Comparison of ENCODE assay signal across 17 cellular contexts in the genomic region with DNA sequence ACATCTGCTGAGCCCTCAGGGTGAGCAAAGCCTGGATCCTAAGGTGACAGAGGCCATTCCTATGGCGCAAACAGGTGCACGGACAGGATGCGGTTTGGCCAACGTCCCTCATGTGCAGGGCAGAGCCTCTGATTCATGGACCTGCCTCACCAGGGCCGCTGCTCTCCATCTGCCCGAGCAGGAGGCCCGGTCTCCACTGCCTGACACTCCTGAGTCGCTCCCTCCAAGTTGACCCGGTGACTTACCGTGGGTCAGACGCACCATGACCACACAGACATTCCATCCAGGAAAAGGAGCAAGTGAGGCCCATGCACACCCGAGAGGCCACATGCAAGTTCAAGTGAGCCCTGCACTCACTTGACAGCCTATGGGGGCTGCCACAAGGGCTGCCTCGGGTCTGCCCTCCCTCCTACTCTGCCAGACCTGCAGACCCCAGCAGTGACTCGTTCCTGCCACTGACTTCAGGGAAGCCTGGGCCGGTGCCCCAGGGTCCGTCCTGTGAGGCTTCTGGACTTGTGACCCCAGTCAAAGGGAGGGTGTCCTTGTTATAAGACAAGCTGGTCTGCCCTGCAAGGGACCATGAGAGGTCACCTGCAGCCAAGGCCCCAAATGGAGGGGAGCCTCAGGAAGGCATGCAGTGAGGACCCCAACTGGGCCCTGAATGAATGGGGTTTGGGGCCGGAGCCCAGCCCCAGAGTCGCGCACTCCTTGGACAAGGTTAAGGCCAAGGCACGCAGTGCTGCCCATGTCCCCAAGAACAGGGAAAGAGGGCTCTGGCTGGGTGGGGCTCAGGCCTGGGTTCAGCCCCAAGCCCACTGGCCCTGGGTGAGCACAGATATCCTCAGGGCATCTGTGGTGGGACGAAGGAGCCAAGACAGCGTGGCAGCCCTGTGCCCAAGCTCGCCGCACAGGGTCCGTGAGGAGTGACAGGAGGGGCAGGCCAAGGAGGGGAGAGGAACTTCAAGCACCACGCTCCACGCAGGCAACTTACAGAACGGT.
"Had no signal": no experiment of that assay in that cellular context is flagged by ENCODE, and none has a peak within 500 bp of the region (broad histone marks: within the 10 kb centered on the region; RNA-seq: fewer than 3 reads in every experiment).

No MANE protein-coding gene starts in this region.

- H3K4me3 ChIP-seq: adrenal gland, coronary artery, tibial artery, uterus had no signal

- H3K36me3 ChIP-seq: uterus had no signal

- H3K9me3 Mint-ChIP-seq: activated T-helper 1 cell treated with anti-CD3 and anti-CD28 coated beads, Interleukin-12 subunit alpha, Interleukin-12 subunit beta, Interleukin-2, Interleukin-4 antibody, amounts not matched to agents 30 ng/mL and 10 ng/mL and 1 ng/mL, durations not matched to agents 14 hours and 24 hours and 36 hours; T-helper 1 cell treated with Interleukin-12 subunit alpha and Interleukin-12 subunit beta and Interleukin-4 antibody, amounts not matched to agents 30 μg/mL and 1 μg/mL, for 36 hours had no signal

- H2AFZ ChIP-seq: parathyroid adenoma had no signal

- ATAC-seq: activated CD8-positive, alpha-beta T cell treated with anti-CD3 and anti-CD28 coated beads for 36 hours; left cardiac atrium had no signal

- H3K27me3 Mint-ChIP-seq: activated CD8-positive, alpha-beta T cell treated with anti-CD3 and anti-CD28 coated beads for 36 hours; naive B cell had no signal

- H3K27me3 ChIP-seq: adrenal gland, tibial artery, uterus had no signal

- H3K27ac ChIP-seq: adrenal gland, coronary artery, parathyroid adenoma, tibial artery, uterus had no signal

- H3K4me1 ChIP-seq: parathyroid adenoma, tibial artery, uterus had no signal

- H3K9me3 ChIP-seq: adrenal gland had no signal

- DNase-seq: activated CD4-positive, alpha-beta T cell treated with anti-CD3 and anti-CD28 coated beads for 48 hours; activated CD8-positive, alpha-beta T cell treated with anti-CD3 and anti-CD28 coated beads for 36 hours; effector CD4-positive, alpha-beta T cell; foreskin melanocyte; left cardiac atrium; mammary epithelial cell; naive B cell; stimulated activated CD4-positive, alpha-beta T cell treated with anti-CD3 and anti-CD28 coated beads, Interleukin-15, amount 100 ng/mL, for 24 hours; stimulated activated CD4-positive, alpha-beta T cell treated with anti-CD3 and anti-CD28 coated beads, Interleukin-4, amount 100 ng/mL, for 1 hour; stimulated activated naive CD4-positive, alpha-beta T cell; tibial artery; uterus had no signal

- H3K27ac Mint-ChIP-seq: activated CD8-positive, alpha-beta T cell treated with anti-CD3 and anti-CD28 coated beads for 36 hours; activated T-helper 1 cell treated with anti-CD3 and anti-CD28 coated beads, Interleukin-12 subunit alpha, Interleukin-12 subunit beta, Interleukin-2, Interleukin-4 antibody, amounts not matched to agents 30 ng/mL and 10 ng/mL and 1 ng/mL, durations not matched to agents 14 hours and 24 hours and 36 hours; naive B cell; T-helper 1 cell treated with Interleukin-12 subunit alpha and Interleukin-12 subunit beta and Interleukin-4 antibody, amounts not matched to agents 30 μg/mL and 1 μg/mL, for 36 hours had no signal

- H3K9ac ChIP-seq: parathyroid adenoma had no signal

- H3K4me3 Mint-ChIP-seq: activated CD8-positive, alpha-beta T cell treated with anti-CD3 and anti-CD28 coated beads for 36 hours; activated T-helper 1 cell treated with anti-CD3 and anti-CD28 coated beads, Interleukin-12 subunit alpha, Interleukin-12 subunit beta, Interleukin-2, Interleukin-4 antibody, amounts not matched to agents 30 ng/mL and 10 ng/mL and 1 ng/mL, durations not matched to agents 14 hours and 24 hours and 36 hours; naive B cell; T-helper 1 cell treated with Interleukin-12 subunit alpha and Interleukin-12 subunit beta and Interleukin-4 antibody, amounts not matched to agents 30 μg/mL and 1 μg/mL, for 36 hours had no signal

- H3K79me2 ChIP-seq: parathyroid adenoma had no signal
